In the genomic region with DNA sequence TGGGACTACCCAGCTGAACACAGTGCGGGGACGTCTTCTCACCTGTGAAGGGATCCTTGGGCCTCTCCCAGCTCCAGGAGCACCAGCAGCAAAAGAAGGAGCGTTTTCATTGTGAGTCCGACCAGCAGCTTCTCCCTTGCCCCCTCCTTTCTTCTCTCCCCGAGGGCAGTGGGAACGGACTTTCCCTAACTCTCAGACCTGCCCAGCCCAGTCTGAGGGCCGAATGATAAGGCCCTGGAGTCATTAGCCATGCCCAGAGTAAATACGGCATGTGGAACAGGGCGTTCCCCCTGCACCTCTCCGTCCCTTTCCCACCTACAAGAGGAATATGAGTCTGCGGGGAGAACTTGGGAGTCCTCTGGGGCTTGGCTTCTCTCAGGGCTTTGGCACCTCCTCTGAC, we compare ENCODE assay signal across 20 cellular contexts. TPM values are rescaled to one million over a fixed set of nuclear protein-coding genes. Genes with fewer than 3 reads are reported as not detected.
DNase-seq lines count a peak whose midpoint lies in the region; ATAC-seq and TF ChIP-seq lines count a peak whose summit lies in the region.
"Had no signal": no experiment of that assay in that cellular context is flagged by ENCODE, and none has a peak within 500 bp of the region (broad histone marks: within the 10 kb centered on the region; RNA-seq: fewer than 3 reads in every experiment).

A gene (minus strand): TSS at position 214 of the 400 bp plus-strand sequence. CDS start 104 bp downstream, at position 110.

- CTCF ChIA-PET in activated CD8-positive, alpha-beta memory T cell treated with anti-CD3 and anti-CD28 coated beads, Interleukin-2, amount 10 ng/mL, durations not matched to agents 7 days and 5 days (lab: Charles Lee) = interaction anchor here (1.1 to 1.6 kb wide), 3 partner anchors 37 to 83 kb away, joined by 3 to 4 read pairs (median 3); no protein-coding TSS in a partner anchor

- H3K4me3 Mint-ChIP-seq in activated CD8-positive, alpha-beta memory T cell treated with anti-CD3 and anti-CD28 coated beads, Interleukin-2, amount 10 ng/mL, durations not matched to agents 7 days and 5 days = no peak within 1 kb of the TSS
- H3K4me3 Mint-ChIP-seq: H9 had no signal

- no peaks in the 10 kb centered on the region for H3K4me1 Mint-ChIP-seq in activated CD8-positive, alpha-beta memory T cell treated with anti-CD3 and anti-CD28 coated beads, Interleukin-2, amount 10 ng/mL, durations not matched to agents 7 days and 5 days

- H3K9me3 Mint-ChIP-seq in activated CD8-positive, alpha-beta memory T cell treated with anti-CD3 and anti-CD28 coated beads, Interleukin-2, amount 10 ng/mL, durations not matched to agents 7 days and 5 days (ENCODE audit: low read depth) = no peaks in the 10 kb centered on the region
- H3K9me3 Mint-ChIP-seq: H9 had no signal

- no peak within 1 kb of the TSS for H3K27ac Mint-ChIP-seq in activated CD8-positive, alpha-beta memory T cell treated with anti-CD3 and anti-CD28 coated beads, Interleukin-2, amount 10 ng/mL, durations not matched to agents 7 days and 5 days

- no peak for TF ChIP-seq POLR2A in erythroblast (IDR thresholded peaks at IDR 0.05; ENCODE audit: low read length)
- TF ChIP-seq POLR2A in transverse colon (IDR thresholded peaks at IDR 0.05) = no peak

- DNase-seq in RWPE2 (ENCODE audit: low spot score) = no peak
- DNase-seq in erythroblast (lab: John Stamatoyannopoulos, UW) = peak; percentile 20 to 28
- DNase-seq in mucosa of gallbladder (ENCODE audit: low spot score) = no peak
- peak; percentile 57 for DNase-seq in transverse colon
- no peak for DNase-seq in cerebellar nuclear complex (lab: John Stamatoyannopoulos, UW)
- no peak for DNase-seq in activated CD8-positive, alpha-beta memory T cell treated with anti-CD3 and anti-CD28 coated beads, Interleukin-2, amount 10 ng/mL, durations not matched to agents 7 days and 5 days
- DNase-seq: AML-193; Caco-2; DMS53; H9; KBM-7; NCI-H1436; NCI-H2029; NCI-H2171; NCI-H446 treated with DMSO at 0.1 percent for 48 hours; NK-92 treated with Interleukin-12 subunit alpha and Interleukin-12 subunit beta, amount 100 ng/mL, for 24 hours; SIG-M5 had no signal

- no peak for TF ChIP-seq EP300 in transverse colon (IDR thresholded peaks at IDR 0.05; ENCODE audit: low read depth)

- in situ Hi-C loops in transverse colon (cut with MboI; ENCODE audit: low pct_ligation_motif_present in 1 of 4, low pct_unique_long_range_greater_than_20kb in 1 of 4, low sequenced_read_pairs in 3 of 4) = no loop called here

- H3K36me3 ChIP-seq in RWPE2 (ENCODE audit: low read depth) (no peaks in the 10 kb centered on the region), transverse colon (no peaks in the 10 kb centered on the region)

- WGBS in transverse colon (ENCODE audit: low coverage in 1 of 2), 2 donors = 60% methylated on average over 1 to 11 of the region's 11 CpGs

- H3K27me3 ChIP-seq in RWPE2 (ENCODE audit: insufficient read depth, poor library complexity, severe bottlenecking) (no peaks in the 10 kb centered on the region), transverse colon (no peaks in the 10 kb centered on the region)

- H3K4me3 ChIP-seq in RWPE2 (ENCODE audit: severe bottlenecking) (no peak within 1 kb of the TSS), transverse colon (no peak within 1 kb of the TSS)

- intact Hi-C loops in transverse colon (cut with DNase I; ENCODE audit: low total_unique reads) = no loop called here

- no peaks in the 10 kb centered on the region for H3K9me3 ChIP-seq in RWPE2 (ENCODE audit: severe bottlenecking)
- H3K9me3 ChIP-seq in transverse colon = no peaks in the 10 kb centered on the region
- H3K9me3 ChIP-seq: Caco-2 had no signal

- H3K27me3 Mint-ChIP-seq in activated CD8-positive, alpha-beta memory T cell treated with anti-CD3 and anti-CD28 coated beads, Interleukin-2, amount 10 ng/mL, durations not matched to agents 7 days and 5 days = peaks cover 43% of the 10 kb centered on the region

- peaks cover 14% of the 10 kb centered on the region for H3K4me1 ChIP-seq in RWPE2 (ENCODE audit: insufficient read depth, poor library complexity, severe bottlenecking)
- peaks cover 0 to 11% (median 2%) of the 10 kb centered on the region in 4 donors for H3K4me1 ChIP-seq in transverse colon

- no peak for TF ChIP-seq CTCF in RWPE2 (IDR thresholded peaks at IDR 0.05; ENCODE audit: poor library complexity, severe bottlenecking)
- TF ChIP-seq CTCF in transverse colon (IDR thresholded peaks at IDR 0.05) = no peak

- H3K27ac ChIP-seq in RWPE2 (ENCODE audit: poor library complexity, severe bottlenecking) = peak within 1 kb of the TSS; percentile 78
- no peak within 1 kb of the TSS for H3K27ac ChIP-seq in transverse colon

- no peaks in the 10 kb centered on the region for H3K36me3 Mint-ChIP-seq in activated CD8-positive, alpha-beta memory T cell treated with anti-CD3 and anti-CD28 coated beads, Interleukin-2, amount 10 ng/mL, durations not matched to agents 7 days and 5 days

- ATAC-seq in RWPE2 (ENCODE audit: low read depth) (no peak), GM18867 (IDR thresholded peaks at IDR 0.05; ENCODE audit: unreplicated experiment) (no peak), HG03469 (IDR thresholded peaks at IDR 0.05; ENCODE audit: unreplicated experiment) (no peak)
- ATAC-seq in activated CD8-positive, alpha-beta memory T cell treated with anti-CD3 and anti-CD28 coated beads, Interleukin-2, amount 10 ng/mL, durations not matched to agents 7 days and 5 days = no peak

RNA-seq across cellular contexts. Expression of the gene that starts here (rescaled TPM):
- total RNA-seq in mucosa of gallbladder (105 TPM), transverse colon (10 to 100 TPM in 2 of 4 donors, 1 to 10 TPM in 2; 2.6 to 14.3 (median 6.7) TPM)
- total RNA-seq in activated CD8-positive, alpha-beta memory T cell treated with anti-CD3 and anti-CD28 coated beads, Interleukin-2, amount 10 ng/mL, durations not matched to agents 7 days and 5 days = not detected
- total RNA-seq: H9, OCI-LY7 had no signal

Comparison
In these comparisons a context has a peak if more than half of its experiments do, and no peak if none do; other contexts are left out.
1. DNase-seq: peak in erythroblast (2 of 2) and transverse colon (single experiment); none in RWPE2 (single experiment), mucosa of gallbladder (single experiment), cerebellar nuclear complex (0 of 2) and activated CD8-positive, alpha-beta memory T cell treated with anti-CD3 and anti-CD28 coated beads, Interleukin-2, amount 10 ng/mL, durations not matched to agents 7 days and 5 days (single experiment).